ENCODE assay signal across 14 cellular contexts in the genomic region with DNA sequence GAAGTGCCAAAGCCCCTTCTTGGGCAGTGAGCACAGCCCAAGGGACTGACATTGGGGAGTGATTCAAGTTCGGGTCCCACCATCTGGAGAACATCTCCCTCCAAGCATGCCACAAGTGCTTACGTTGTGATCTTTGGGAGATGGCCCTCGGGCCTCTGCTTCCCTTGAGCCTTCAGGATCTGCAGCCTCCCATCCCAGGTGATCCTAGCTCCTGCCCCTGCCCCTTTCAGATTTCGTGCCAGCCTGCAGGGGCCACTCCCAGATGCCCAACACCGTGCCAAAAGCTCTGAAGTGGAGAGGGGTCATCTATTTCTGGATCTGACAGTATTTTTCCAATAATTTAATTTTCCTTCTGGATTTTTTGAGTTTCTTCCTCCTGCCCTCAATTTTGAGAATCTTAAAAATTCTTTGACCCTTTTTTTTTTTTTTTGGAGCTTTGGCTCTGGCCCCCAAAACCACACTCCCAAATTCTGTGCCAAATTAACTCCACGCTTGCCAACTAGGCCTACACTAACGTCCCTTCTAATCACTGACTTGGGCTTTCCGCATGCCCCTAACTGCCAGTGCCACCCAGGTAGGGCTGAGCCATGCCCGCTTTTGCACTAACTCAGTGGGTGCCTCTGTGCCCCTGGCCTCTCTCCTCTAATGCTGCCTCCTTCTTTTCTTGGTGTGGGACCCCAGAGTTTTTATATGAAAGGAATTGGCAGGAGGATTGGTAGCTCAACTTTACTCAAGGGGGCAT. TPM values are rescaled to one million over a fixed set of nuclear protein-coding genes. Genes with fewer than 3 reads are reported as not detected.
"Had no signal": no experiment of that assay in that cellular context is flagged by ENCODE, and none has a peak within 500 bp of the region (broad histone marks: within the 10 kb centered on the region; RNA-seq: fewer than 3 reads in every experiment).

No MANE protein-coding gene starts in this region.

- H3K27ac Mint-ChIP-seq: activated CD4-positive, alpha-beta memory T cell treated with anti-CD3 and anti-CD28 coated beads, Interleukin-2, amount 10 ng/mL, durations not matched to agents 7 days and 5 days; activated naive CD8-positive, alpha-beta T cell treated with anti-CD3 and anti-CD28 coated beads, Interleukin-2, amount 10 ng/mL, durations not matched to agents 7 days and 5 days; activated T-cell treated with anti-CD3 and anti-CD28 coated beads, Interleukin-2, amount 50 U/mL, for 72 hours; stimulated activated effector memory CD8-positive, alpha-beta T cell treated with anti-CD3 and anti-CD28 coated beads, Interleukin-12 subunit alpha, Interleukin-12 subunit beta, amount 100 ng/mL, for 72 hours had no signal

- H3K27me3 ChIP-seq: testis, vagina had no signal

- H3K4me2 ChIP-seq: smooth muscle cell had no signal

- H3K4me1 Mint-ChIP-seq: activated CD4-positive, alpha-beta memory T cell treated with anti-CD3 and anti-CD28 coated beads, Interleukin-2, amount 10 ng/mL, durations not matched to agents 7 days and 5 days had no signal

- H3K36me3 Mint-ChIP-seq: activated naive CD8-positive, alpha-beta T cell treated with anti-CD3 and anti-CD28 coated beads, Interleukin-2, amount 10 ng/mL, durations not matched to agents 7 days and 5 days; stimulated activated effector memory CD8-positive, alpha-beta T cell treated with anti-CD3 and anti-CD28 coated beads, Interleukin-12 subunit alpha, Interleukin-12 subunit beta, amount 100 ng/mL, for 72 hours had no signal

- H3K9me3 ChIP-seq: testis, vagina had no signal

- H3K27ac ChIP-seq: testis, VCaP had no signal

- H3K4me3 Mint-ChIP-seq: activated CD4-positive, alpha-beta memory T cell treated with anti-CD3 and anti-CD28 coated beads, Interleukin-2, amount 10 ng/mL, durations not matched to agents 7 days and 5 days; activated naive CD8-positive, alpha-beta T cell treated with anti-CD3 and anti-CD28 coated beads, Interleukin-2, amount 10 ng/mL, durations not matched to agents 7 days and 5 days; activated T-cell treated with anti-CD3 and anti-CD28 coated beads, Interleukin-2, amount 50 U/mL, for 72 hours; stimulated activated effector memory CD8-positive, alpha-beta T cell treated with anti-CD3 and anti-CD28 coated beads, Interleukin-12 subunit alpha, Interleukin-12 subunit beta, amount 100 ng/mL, for 72 hours had no signal

- H3K4me3 ChIP-seq: coronary artery, smooth muscle cell, testis, vagina had no signal

- H3K9me3 Mint-ChIP-seq: activated CD4-positive, alpha-beta memory T cell treated with anti-CD3 and anti-CD28 coated beads, Interleukin-2, amount 10 ng/mL, durations not matched to agents 7 days and 5 days; activated naive CD8-positive, alpha-beta T cell treated with anti-CD3 and anti-CD28 coated beads, Interleukin-2, amount 10 ng/mL, durations not matched to agents 7 days and 5 days; activated T-cell treated with anti-CD3 and anti-CD28 coated beads, Interleukin-2, amount 50 U/mL, for 72 hours; stimulated activated effector memory CD8-positive, alpha-beta T cell treated with anti-CD3 and anti-CD28 coated beads, Interleukin-12 subunit alpha, Interleukin-12 subunit beta, amount 100 ng/mL, for 72 hours had no signal

- DNase-seq: activated CD4-positive, alpha-beta memory T cell treated with anti-CD3 and anti-CD28 coated beads, Interleukin-2, amount 10 ng/mL, durations not matched to agents 7 days and 5 days; activated naive CD8-positive, alpha-beta T cell treated with anti-CD3 and anti-CD28 coated beads, Interleukin-2, amount 10 ng/mL, durations not matched to agents 7 days and 5 days; activated T-cell treated with anti-CD3 and anti-CD28 coated beads, Interleukin-2, amount 50 U/mL, for 72 hours; central memory CD4-positive, alpha-beta T cell; effector CD8-positive, alpha-beta T cell; mesendoderm; retina; T-helper 1 cell; testis had no signal

RNA-seq across cellular contexts. Expression of gene TREH, which starts 46.7 kb away (rescaled TPM):
- total RNA-seq: activated CD4-positive, alpha-beta memory T cell treated with anti-CD3 and anti-CD28 coated beads, Interleukin-2, amount 10 ng/mL, durations not matched to agents 7 days and 5 days; activated naive CD8-positive, alpha-beta T cell treated with anti-CD3 and anti-CD28 coated beads, Interleukin-2, amount 10 ng/mL, durations not matched to agents 7 days and 5 days; activated T-cell treated with anti-CD3 and anti-CD28 coated beads, Interleukin-2, amount 50 U/mL, for 72 hours; smooth muscle cell had no signal
